8 cellular contexts compared by ENCODE assay signal in the genomic region with DNA sequence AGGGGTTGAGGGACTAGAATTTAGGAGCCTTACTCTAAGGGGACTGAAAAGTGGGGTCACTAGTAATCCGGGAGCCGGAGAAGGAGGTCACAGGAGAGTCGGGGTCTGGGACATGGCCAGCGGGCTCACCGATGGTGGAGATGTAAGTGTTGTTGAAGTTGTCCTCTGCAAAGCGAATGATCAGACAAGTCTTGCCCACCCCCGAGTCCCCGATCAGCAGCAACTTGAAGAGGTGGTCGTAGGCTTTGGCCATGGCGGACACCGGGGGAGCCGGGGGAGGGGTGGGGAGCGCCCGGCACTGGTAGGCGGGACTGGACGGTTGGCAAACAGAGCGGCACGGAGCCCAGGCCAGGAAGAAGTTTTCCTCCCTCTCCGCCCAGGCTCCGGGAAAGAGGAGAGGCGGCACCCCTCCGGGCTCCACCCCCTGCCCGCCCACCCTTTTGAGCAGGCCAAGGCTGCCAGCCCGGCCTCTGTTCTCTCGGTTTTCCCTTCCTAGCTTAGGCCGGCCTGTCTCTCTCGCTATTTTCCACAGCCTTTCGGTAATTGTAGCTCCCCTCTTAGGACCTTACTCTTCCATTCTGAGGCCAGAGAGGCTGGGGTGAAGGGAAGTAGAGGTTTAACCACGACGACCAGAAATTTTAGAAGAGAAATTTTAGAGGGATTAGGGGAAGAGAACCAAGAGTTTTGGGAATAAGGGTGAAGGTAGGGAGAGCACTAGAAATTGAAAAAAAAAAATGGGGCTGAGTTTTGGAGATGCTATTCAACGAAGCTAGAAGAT. TPM values are rescaled to one million over a fixed set of nuclear protein-coding genes. Genes with fewer than 3 reads are reported as not detected.
A peak's percentile ranks its signal among the peaks of the same experiment; 100 is the strongest.
DNase-seq lines count a peak whose midpoint lies in the region; ATAC-seq, FAIRE-seq and TF ChIP-seq lines count a peak whose summit lies in the region.

A gene (minus strand): TSS at position 356 of the 778 bp plus-strand sequence. CDS start 103 bp downstream, at position 253.

- no peaks in the 10 kb centered on the region for H3K27me3 ChIP-seq in neural progenitor cell

- H3K4me2 ChIP-seq in A549 (peak within 1 kb of the TSS; percentile 85), neural progenitor cell (peak within 1 kb of the TSS; percentile 93)

- peaks cover 10% of the 10 kb centered on the region for H3K4me1 ChIP-seq in A549
- peaks cover 10% of the 10 kb centered on the region for H3K4me1 ChIP-seq in neural progenitor cell

- H3K9me3 ChIP-seq in A549 (no peaks in the 10 kb centered on the region), neural progenitor cell (ENCODE audit: low read depth) (no peaks in the 10 kb centered on the region)

- CTCF ChIA-PET in A549 (lab: Yijun Ruan, JAX) = interaction anchor here (0.5 to 5.4 kb wide), 62 partner anchors 11 to 631 kb away, joined by 3 to 90 read pairs (median 4); a partner anchor contains a TSS
- CTCF ChIA-PET in GM10248 (lab: Yijun Ruan, JAX) = interaction anchor here (0.6 to 4.1 kb wide), 37 partner anchors 9 to 476 kb away, joined by 3 to 36 read pairs (median 5); a partner anchor contains a TSS

- H3F3A ChIP-seq in neural progenitor cell (ENCODE audit: low read depth) = peaks cover 21% of the 10 kb centered on the region

- ATAC-seq in A549 = peak; percentile 90 to 92
- no peak for ATAC-seq in activated naive CD8-positive, alpha-beta T cell treated with anti-CD3 and anti-CD28 coated beads, Interleukin-2, amount 10 ng/mL, durations not matched to agents 7 days and 5 days (ENCODE audit: low read depth)
- ATAC-seq in GM19455 (IDR thresholded peaks at IDR 0.05; ENCODE audit: unreplicated experiment) = no peak
- ATAC-seq in GM21737 (IDR thresholded peaks at IDR 0.05; ENCODE audit: unreplicated experiment) = no peak

- no peaks in the 10 kb centered on the region for H3K9me3 Mint-ChIP-seq in activated naive CD8-positive, alpha-beta T cell treated with anti-CD3 and anti-CD28 coated beads, Interleukin-2, amount 10 ng/mL, durations not matched to agents 7 days and 5 days
- H3K9me3 Mint-ChIP-seq in neural progenitor cell = no peaks in the 10 kb centered on the region

- H2AFZ ChIP-seq in neural progenitor cell (replicated peaks) = peak within 1 kb of the TSS; percentile 85

- TF ChIP-seq CTCF in A549 (IDR thresholded peaks at IDR 0.05) = no peak
- TF ChIP-seq CTCF in GM10248 (IDR thresholded peaks at IDR 0.05; ENCODE audit: control extremely low read depth, extremely low read depth, low read depth, missing control alignments) = no peak
- no peak for TF ChIP-seq CTCF in neural progenitor cell (IDR thresholded peaks at IDR 0.05)

- no peaks in the 10 kb centered on the region for H3K36me3 ChIP-seq in neural progenitor cell

- peak within 1 kb of the TSS; percentile 10 for H3K9ac ChIP-seq in neural progenitor cell

- H3K4me3 Mint-ChIP-seq in activated naive CD8-positive, alpha-beta T cell treated with anti-CD3 and anti-CD28 coated beads, Interleukin-2, amount 10 ng/mL, durations not matched to agents 7 days and 5 days = peak within 1 kb of the TSS; percentile 82
- H3K4me3 Mint-ChIP-seq in neural progenitor cell = peak within 1 kb of the TSS; percentile 95

- peak within 1 kb of the TSS; percentile 79 to 88 for H3K27ac ChIP-seq in A549
- no peak within 1 kb of the TSS for H3K27ac ChIP-seq in neural progenitor cell

- H3K4me1 Mint-ChIP-seq in activated naive CD8-positive, alpha-beta T cell treated with anti-CD3 and anti-CD28 coated beads, Interleukin-2, amount 10 ng/mL, durations not matched to agents 7 days and 5 days = peaks cover 37% of the 10 kb centered on the region
- peaks cover 22% of the 10 kb centered on the region for H3K4me1 Mint-ChIP-seq in neural progenitor cell

- H3K4me3 ChIP-seq in A549 = peak within 1 kb of the TSS; percentile 60
- H3K4me3 ChIP-seq in neural progenitor cell = peak within 1 kb of the TSS; percentile 73

- H4K20me1 ChIP-seq in neural progenitor cell (ENCODE audit: low read depth) = peaks cover 3% of the 10 kb centered on the region

- TF ChIP-seq RAD21 in A549 (conservative IDR thresholded peaks at IDR 0.05 in 1 of 2, IDR thresholded peaks at IDR 0.05 in 1 of 2) = no peak

- WGBS in A549 (ENCODE audit: missing lambda C conversion rate) = under 1% methylated on average over 17 of the region's 31 CpGs

- TF ChIP-seq POLR2A in A549 (IDR thresholded peaks at IDR 0.05; ENCODE audit: low read length) = peak; percentile 38; the same call in 1 of the 2 replicates

- H3K36me3 Mint-ChIP-seq in activated naive CD8-positive, alpha-beta T cell treated with anti-CD3 and anti-CD28 coated beads, Interleukin-2, amount 10 ng/mL, durations not matched to agents 7 days and 5 days = peaks cover under 1% of the 10 kb centered on the region
- H3K36me3 Mint-ChIP-seq in neural progenitor cell = peaks cover 13% of the 10 kb centered on the region

- H3K27me3 Mint-ChIP-seq in activated naive CD8-positive, alpha-beta T cell treated with anti-CD3 and anti-CD28 coated beads, Interleukin-2, amount 10 ng/mL, durations not matched to agents 7 days and 5 days = no peaks in the 10 kb centered on the region
- peaks cover 7% of the 10 kb centered on the region for H3K27me3 Mint-ChIP-seq in neural progenitor cell (ENCODE audit: insufficient read depth, low read depth)

- FAIRE-seq in A549 (lab: Jason Lieb, UNC) = no peak

- DNase-seq in A549 (ENCODE audit: low read depth in 1 of 2, low spot score in 1 of 2) = peak; percentile 84 to 94
- DNase-seq in GM10248 (ENCODE audit: extremely low spot score) = peak; percentile 52
- DNase-seq in NCI-H2227 (lab: John Stamatoyannopoulos, UW; ENCODE audit: unreplicated experiment) = peak; percentile 87
- peak; percentile 47 for DNase-seq in activated naive CD8-positive, alpha-beta T cell treated with anti-CD3 and anti-CD28 coated beads, Interleukin-2, amount 10 ng/mL, durations not matched to agents 7 days and 5 days
- DNase-seq in globus pallidus (ENCODE audit: low spot score) = peak; percentile 72
- DNase-seq in neural progenitor cell (ENCODE audit: low spot score) = peak; percentile 92

- no peak for TF ChIP-seq EP300 in A549 (IDR thresholded peaks at IDR 0.05)

- peak within 1 kb of the TSS; percentile 90 for H3K27ac Mint-ChIP-seq in activated naive CD8-positive, alpha-beta T cell treated with anti-CD3 and anti-CD28 coated beads, Interleukin-2, amount 10 ng/mL, durations not matched to agents 7 days and 5 days
- peak within 1 kb of the TSS; percentile 94 for H3K27ac Mint-ChIP-seq in neural progenitor cell

- POLR2A ChIA-PET in A549 (lab: Yijun Ruan, JAX) = interaction anchor here (0.6 to 2.4 kb wide), 8 partner anchors 9 to 454 kb away, joined by 3 to 13 read pairs (median 4); a partner anchor contains a TSS
- POLR2A ChIA-PET in GM10248 (lab: Yijun Ruan, JAX) = interaction anchor here (0.6 to 1.6 kb wide), 3 partner anchors 24 to 352 kb away, joined by 3 to 4 read pairs (median 3); a partner anchor contains a TSS
- POLR2A ChIA-PET in activated naive CD8-positive, alpha-beta T cell treated with anti-CD3 and anti-CD28 coated beads, Interleukin-2, amount 10 ng/mL, durations not matched to agents 7 days and 5 days (lab: Charles Lee) = interaction anchor here (0.6 to 3.1 kb wide), 17 partner anchors 9 to 441 kb away, joined by 3 to 25 read pairs (median 4); a partner anchor contains a TSS

- H3K79me2 ChIP-seq in neural progenitor cell (ENCODE audit: low read depth) = peaks cover 14% of the 10 kb centered on the region

TF ChIP-seq in A549, 52 proteins besides CTCF, POLR2A, EP300 and RAD21:
- no peak for TF ChIP-seq CBX2 (IDR thresholded peaks at IDR 0.05; ENCODE audit: borderline replicate concordance, low read depth)
- TF ChIP-seq JUN (IDR thresholded peaks at IDR 0.05) = peak; percentile 25 to 33; a peak in 2 of 5 replicates
- TF ChIP-seq SMC3 (IDR thresholded peaks at IDR 0.05) = no peak
- TF ChIP-seq PHF8 (IDR thresholded peaks at IDR 0.05; ENCODE audit: borderline replicate concordance, low read depth) = no peak
- TF ChIP-seq, protein P1, sequence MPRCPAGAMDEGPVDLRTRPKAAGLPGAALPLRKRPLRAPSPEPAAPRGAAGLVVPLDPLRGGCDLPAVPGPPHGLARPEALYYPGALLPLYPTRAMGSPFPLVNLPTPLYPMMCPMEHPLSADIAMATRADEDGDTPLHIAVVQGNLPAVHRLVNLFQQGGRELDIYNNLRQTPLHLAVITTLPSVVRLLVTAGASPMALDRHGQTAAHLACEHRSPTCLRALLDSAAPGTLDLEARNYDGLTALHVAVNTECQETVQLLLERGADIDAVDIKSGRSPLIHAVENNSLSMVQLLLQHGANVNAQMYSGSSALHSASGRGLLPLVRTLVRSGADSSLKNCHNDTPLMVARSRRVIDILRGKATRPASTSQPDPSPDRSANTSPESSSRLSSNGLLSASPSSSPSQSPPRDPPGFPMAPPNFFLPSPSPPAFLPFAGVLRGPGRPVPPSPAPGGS (IDR thresholded peaks at IDR 0.05) = peak; percentile 49; the same call in 1 of the 3 replicates
- TF ChIP-seq HOXB5 (CRISPR knock-in tag; IDR thresholded peaks at IDR 0.05) = no peak
- no peak for TF ChIP-seq RCOR1 (IDR thresholded peaks at IDR 0.05; ENCODE audit: low read depth, low read length)
- TF ChIP-seq RARB (CRISPR knock-in tag; IDR thresholded peaks at IDR 0.05) = no peak
- TF ChIP-seq NR3C1 (IDR thresholded peaks at IDR 0.05) = no peak
- no peak for TF ChIP-seq ZSCAN20 (CRISPR knock-in tag; IDR thresholded peaks at IDR 0.05)
- no peak for TF ChIP-seq BHLHE40 (IDR thresholded peaks at IDR 0.05; ENCODE audit: low read depth, low read length)
- TF ChIP-seq SREBF2 (IDR thresholded peaks at IDR 0.05) = no peak
- 0 out of 2 replicates have a peak, but pooled peaks have one; percentile 26 for TF ChIP-seq RFX5 (IDR thresholded peaks at IDR 0.05)
- TF ChIP-seq NPAS2 (CRISPR knock-in tag; IDR thresholded peaks at IDR 0.05; ENCODE audit: borderline replicate concordance) = no peak
- TF ChIP-seq ZFP36 (IDR thresholded peaks at IDR 0.05; ENCODE audit: borderline replicate concordance, partially characterized antibody) = no peak
- TF ChIP-seq NFE2L2 (conservative IDR thresholded peaks at IDR 0.05; ENCODE audit: low read length) = no peak
- TF ChIP-seq MYC (IDR thresholded peaks at IDR 0.05; ENCODE audit: borderline replicate concordance, low read length) = no peak

RNA-seq across cellular contexts. Expression of the gene that starts here (rescaled TPM):
- polyA plus RNA-seq in A549 (2011; rRNA removed) (74.7 and 90.9 TPM in 2 replicates), A549 (2017; fragmentation: RNase III; extraction: RNeasy Plus Mini Kit Qiagen cat#74134 plus additional on column Dnase treatment) (150 to 162 TPM (median 160 TPM) in 3 replicates)
- polyA plus RNA-seq in A549 (2012; cell fraction: cytosol; rRNA removed) = 64.1 and 67.9 TPM in 2 replicates
- polyA plus RNA-seq in A549 (2012; cell fraction: nucleus; rRNA removed) = 10.6 and 17.0 TPM in 2 replicates
- polyA minus RNA-seq in A549 (2011; rRNA and poly(A)+ RNA removed) = 23.3 and 31.2 TPM in 2 replicates
- 1 to 10 TPM; 7.5 to 8.0 TPM for total RNA-seq in activated naive CD8-positive, alpha-beta T cell treated with anti-CD3 and anti-CD28 coated beads, Interleukin-2, amount 10 ng/mL, durations not matched to agents 7 days and 5 days
- total RNA-seq in neural progenitor cell (ENCODE audit: low replicate concordance) = 14.3 and 15.1 TPM in 2 replicates

Comparison
In these comparisons a context has a peak if more than half of its experiments do, and no peak if none do; other contexts are left out.
1. ATAC-seq: peak in A549 (2 of 2); none in activated naive CD8-positive, alpha-beta T cell treated with anti-CD3 and anti-CD28 coated beads, Interleukin-2, amount 10 ng/mL, durations not matched to agents 7 days and 5 days (single experiment), GM19455 (single experiment) and GM21737 (single experiment).
2. Peak in every context shown above with its lines, with median percentiles within 50 percentile points of each other: DNase-seq.